15 cellular contexts compared by ENCODE assay signal in genomic region chr2:64738026-64738425, GRCh38.
DNase-seq lines count a peak whose midpoint lies in the region; ATAC-seq and TF ChIP-seq lines count a peak whose summit lies in the region.
"Had no signal": no experiment of that assay in that cellular context is flagged by ENCODE, and none has a peak within 500 bp of the region (broad histone marks: within the 10 kb centered on the region; RNA-seq: fewer than 3 reads in every experiment).

No MANE protein-coding gene starts in this region.

- no peak for TF ChIP-seq CTCF in GM12865 (IDR thresholded peaks at IDR 0.05; ENCODE audit: insufficient read depth, low read depth, low read length, missing control alignments)
- no peak for TF ChIP-seq CTCF in OCI-LY1 (IDR thresholded peaks at IDR 0.05; ENCODE audit: low read length)
- TF ChIP-seq CTCF in left lung (IDR thresholded peaks at IDR 0.05), result no peak
- TF ChIP-seq CTCF in body of pancreas (IDR thresholded peaks at IDR 0.05), result no peak

- no peak overlapping the region for H3K4me2 ChIP-seq in OCI-LY1 (ENCODE audit: low read length)

- H3K9me3 ChIP-seq in OCI-LY1 (ENCODE audit: low read length) (no peaks in the 10 kb centered on the region), left lung (no peaks in the 10 kb centered on the region), body of pancreas (no peaks in the 10 kb centered on the region)

- H3K79me2 ChIP-seq in OCI-LY1 (ENCODE audit: insufficient read depth, low read length), result peaks cover 24% of the 10 kb centered on the region

- intact Hi-C loops in left lung (cut with DNase I) (no loop called here), body of pancreas (cut with DNase I) (no loop called here)

- H3K9ac ChIP-seq in OCI-LY1 (ENCODE audit: low read length), result no peak overlapping the region

- H3K9me2 ChIP-seq in OCI-LY1 (ENCODE audit: low read depth, low read length), result no peaks in the 10 kb centered on the region

- no peak overlapping the region for H3K4me3 ChIP-seq in GM12865 (ENCODE audit: low read depth, low read length)
- no peak overlapping the region for H3K4me3 ChIP-seq in OCI-LY1 (ENCODE audit: low read depth, low read length, poor library complexity, severe bottlenecking)
- no peak overlapping the region for H3K4me3 ChIP-seq in left lung
- no peak overlapping the region for H3K4me3 ChIP-seq in body of pancreas

- 0 out of 2 replicates have a peak, but pooled peaks cover 5% of the 10 kb centered on the region for H3F3A ChIP-seq in OCI-LY1 (ENCODE audit: insufficient read depth, low read length)

- no peaks in the 10 kb centered on the region for H4K20me1 ChIP-seq in OCI-LY1 (ENCODE audit: insufficient read depth, low read length)

- WGBS in body of pancreas, 2 donors, result 95 to 100% methylated on average over 1 of the region's 1 CpG

- peaks cover 6% of the 10 kb centered on the region; the same call in 1 of the 2 replicates for H3K36me3 ChIP-seq in OCI-LY1 (ENCODE audit: insufficient read depth, low read length)
- no peaks in the 10 kb centered on the region for H3K36me3 ChIP-seq in left lung
- H3K36me3 ChIP-seq in body of pancreas (replicated peaks in 1 of 2; ENCODE audit: insufficient read depth in 1 of 2, low read depth in 2 of 2), result no peaks in the 10 kb centered on the region

- DNase-seq in GM12865 (ENCODE audit: low read depth) (peak; percentile 52), mucosa of gallbladder (ENCODE audit: low spot score) (no peak), left lung (no peak), body of pancreas (no peak), retina (no peak)
- DNase-seq: activated naive CD4-positive, alpha-beta T cell treated with anti-CD3 and anti-CD28 coated beads for 36 hours; left ventricle myocardium superior; NCI-H2227 treated with DMSO at 0.1 percent for 48 hours; substantia nigra; SW 1271 had no signal

- no peak overlapping the region for H2AFZ ChIP-seq in OCI-LY1 (ENCODE audit: low read length)

- H3K4me1 ChIP-seq in OCI-LY1 (ENCODE audit: insufficient read depth, low read length, severe bottlenecking) (peaks cover 42% of the 10 kb centered on the region), left lung (no peaks in the 10 kb centered on the region), body of pancreas (no peaks in the 10 kb centered on the region)

- H3K27me3 ChIP-seq in OCI-LY1 (ENCODE audit: insufficient read depth, low read length) (no peaks in the 10 kb centered on the region), left lung (no peaks in the 10 kb centered on the region), body of pancreas (no peaks in the 10 kb centered on the region)

- H3K27ac ChIP-seq in OCI-LY1 (ENCODE audit: low read depth, low read length, poor library complexity, severe bottlenecking) (peak overlapping the region; percentile 52), left lung (no peak overlapping the region), body of pancreas (no peak overlapping the region)

- ATAC-seq in GM19328 (IDR thresholded peaks at IDR 0.05; ENCODE audit: unreplicated experiment), result peak; percentile 57
- peak; percentile 69 for ATAC-seq in HG02798 (IDR thresholded peaks at IDR 0.05; ENCODE audit: poor library complexity, unreplicated experiment)
- ATAC-seq in left lung, result no peak
- ATAC-seq in body of pancreas, result no peak
- ATAC-seq: HCT116, left ventricle myocardium superior, sciatic nerve had no signal

- TF ChIP-seq POLR2A in body of pancreas (IDR thresholded peaks at IDR 0.05), result no peak

Comparison
In these comparisons a context has a peak if more than half of its experiments do, and no peak if none do; other contexts are left out.
1. ATAC-seq: peak in GM19328 (single experiment) and HG02798 (single experiment); none in left lung (single experiment) and body of pancreas (single experiment).